In genomic region chr15:55318588-55319494, GRCh38 we compare ENCODE assay signal across 8 cellular contexts. TPM values are rescaled to one million over a fixed set of nuclear protein-coding genes. Genes with fewer than 3 reads are reported as not detected.
DNase-seq lines count a peak whose midpoint lies in the region; TF ChIP-seq lines count a peak whose summit lies in the region.

PIGB (plus strand) TSS chr15:55319222; CDS start chr15:55319251, 29 bp downstream.
A gene with protein sequence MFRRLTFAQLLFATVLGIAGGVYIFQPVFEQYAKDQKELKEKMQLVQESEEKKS (minus strand): TSS chr15:55319123. CDS start chr15:55317792, 1,331 bp downstream.

- H3K27me3 ChIP-seq in H7 (ENCODE audit: control insufficient read depth, insufficient read depth, low read length) (no peaks in the 10 kb centered on the region), Loucy (ENCODE audit: insufficient read depth, low read length, poor library complexity, severe bottlenecking) (no peaks in the 10 kb centered on the region), neural progenitor cell (no peaks in the 10 kb centered on the region), stomach smooth muscle (ENCODE audit: control insufficient read depth in 1 of 2, insufficient read depth in 2 of 2, low read length in 2 of 2) (no peaks in the 10 kb centered on the region)

- H4K20me1 ChIP-seq in Loucy (ENCODE audit: insufficient read depth, low read length, poor library complexity, severe bottlenecking) (no peaks in the 10 kb centered on the region), neural progenitor cell (ENCODE audit: low read depth) (no peaks in the 10 kb centered on the region)

- DNase-seq in H7: peak; percentile 70
- DNase-seq in SHP77 (lab: John Stamatoyannopoulos, UW): peak; percentile 82 to 83
- DNase-seq in activated effector memory CD4-positive, alpha-beta T cell treated with anti-CD3 and anti-CD28 coated beads, Interleukin-2, amount 50 U/mL, for 16 hours: peak; percentile 90
- peak; percentile 85 to 93 for DNase-seq in foreskin fibroblast
- peak; percentile 90 for DNase-seq in neural progenitor cell (ENCODE audit: low spot score)

- H3K4me2 ChIP-seq in Loucy (ENCODE audit: low read depth, low read length, poor library complexity, severe bottlenecking) (peak within 1 kb of the TSS; percentile 95), neural progenitor cell (peak within 1 kb of the TSS; percentile 68)

- H3K9ac ChIP-seq in ES-I3 (ENCODE audit: low read depth, low read length) (peak within 1 kb of the TSS; percentile 75), Loucy (ENCODE audit: low read depth, low read length, poor library complexity, severe bottlenecking) (peak within 1 kb of the TSS; percentile 97), neural progenitor cell (peak within 1 kb of the TSS; percentile 48), stomach smooth muscle (ENCODE audit: low read length in 2 of 2) (peak within 1 kb of the TSS; percentile 97 to 99)

- no peak for TF ChIP-seq CTCF in Loucy (conservative IDR thresholded peaks at IDR 0.05; ENCODE audit: low read length)
- TF ChIP-seq CTCF in foreskin fibroblast (IDR thresholded peaks at IDR 0.05; ENCODE audit: low read depth, low read length): peak; percentile 5
- TF ChIP-seq CTCF in neural progenitor cell (IDR thresholded peaks at IDR 0.05): peak; percentile 14

- H3K36me3 ChIP-seq in ES-I3 (ENCODE audit: insufficient read depth, low read length): no peaks in the 10 kb centered on the region; the same call in 1 of the 2 replicates
- no peaks in the 10 kb centered on the region for H3K36me3 ChIP-seq in H7 (replicated peaks; ENCODE audit: control insufficient read depth, insufficient read depth, low read length)
- H3K36me3 ChIP-seq in Loucy (ENCODE audit: insufficient read depth, low read length): no peaks in the 10 kb centered on the region
- H3K36me3 ChIP-seq in neural progenitor cell: no peaks in the 10 kb centered on the region
- peaks cover 0 to 3% of the 10 kb centered on the region in 2 donors for H3K36me3 ChIP-seq in stomach smooth muscle (ENCODE audit: control insufficient read depth in 2 of 2, insufficient read depth in 2 of 2, low read length in 2 of 2)

- H2AFZ ChIP-seq in Loucy (ENCODE audit: low read length): peak within 1 kb of the TSS; percentile 92
- H2AFZ ChIP-seq in neural progenitor cell (replicated peaks): peak within 1 kb of the TSS; percentile 91

- H3K27me3 Mint-ChIP-seq in neural progenitor cell (ENCODE audit: insufficient read depth, low read depth): peaks cover 5% of the 10 kb centered on the region

- peak within 1 kb of the TSS; percentile 35 for H3K27ac ChIP-seq in neural progenitor cell
- H3K27ac ChIP-seq in stomach smooth muscle (ENCODE audit: low read length): peak within 1 kb of the TSS; percentile 90

- H3F3A ChIP-seq in Loucy (ENCODE audit: low read depth) (no peaks in the 10 kb centered on the region), neural progenitor cell (ENCODE audit: low read depth) (peaks cover 10% of the 10 kb centered on the region)

- H3K9me3 Mint-ChIP-seq in neural progenitor cell: no peaks in the 10 kb centered on the region

- H3K27ac Mint-ChIP-seq in neural progenitor cell: peak within 1 kb of the TSS; percentile 99

- peaks cover 3% of the 10 kb centered on the region for H3K36me3 Mint-ChIP-seq in neural progenitor cell

- no peaks in the 10 kb centered on the region for H3K9me2 ChIP-seq in Loucy (replicated peaks; ENCODE audit: low read depth, low read length)

- peaks cover 5% of the 10 kb centered on the region for H3K4me1 Mint-ChIP-seq in neural progenitor cell

- H3K9me3 ChIP-seq in ES-I3 (ENCODE audit: control insufficient read depth, insufficient read depth, low read length): no peaks in the 10 kb centered on the region
- no peaks in the 10 kb centered on the region for H3K9me3 ChIP-seq in Loucy (ENCODE audit: insufficient read depth, low read depth, low read length)
- H3K9me3 ChIP-seq in neural progenitor cell (ENCODE audit: low read depth): no peaks in the 10 kb centered on the region
- H3K9me3 ChIP-seq in stomach smooth muscle (ENCODE audit: control insufficient read depth in 2 of 2, low read length in 2 of 2): no peaks in the 10 kb centered on the region

- H3K4me3 ChIP-seq in H7 (ENCODE audit: insufficient read depth, low read depth, low read length) (peak within 1 kb of the TSS; percentile 71), Loucy (ENCODE audit: low read length, poor library complexity, severe bottlenecking) (peak within 1 kb of the TSS; percentile 93), foreskin fibroblast (ENCODE audit: low read depth in 1 of 2, low read length in 2 of 2) (peak within 1 kb of the TSS; percentile 74 to 99), neural progenitor cell (peak within 1 kb of the TSS; percentile 60), stomach smooth muscle (ENCODE audit: low read length in 2 of 2) (peak within 1 kb of the TSS; percentile 97 to 100)

- peak within 1 kb of the TSS; percentile 97 for H3K4me3 Mint-ChIP-seq in neural progenitor cell

- H3K4me1 ChIP-seq in ES-I3 (ENCODE audit: insufficient read depth, low read length) (peaks cover 6% of the 10 kb centered on the region), Loucy (ENCODE audit: insufficient read depth, low read length, poor library complexity, severe bottlenecking) (peaks cover 59% of the 10 kb centered on the region), neural progenitor cell (peaks cover 4% of the 10 kb centered on the region), stomach smooth muscle (ENCODE audit: control insufficient read depth, insufficient read depth, low read length) (peaks cover 7% of the 10 kb centered on the region)

- H3K79me2 ChIP-seq in Loucy (ENCODE audit: insufficient read depth, low read length): peaks cover 81% of the 10 kb centered on the region
- H3K79me2 ChIP-seq in neural progenitor cell (ENCODE audit: low read depth): peaks cover 35% of the 10 kb centered on the region

RNA-seq across cellular contexts. Expression of gene PIGB, which starts in this region (rescaled TPM):
- total RNA-seq in H7 (2014; rRNA removed; shearing (Covaris generic)): 7.1 and 10.1 TPM in 2 replicates
- total RNA-seq in neural progenitor cell (ENCODE audit: low replicate concordance): 15.6 and 18.7 TPM in 2 replicates

RNA-seq across cellular contexts. Expression of the second gene that starts in this region (rescaled TPM):
- total RNA-seq in H7 (2014; rRNA removed; shearing (Covaris generic)): 18.8 and 20.1 TPM in 2 replicates
- total RNA-seq in neural progenitor cell (ENCODE audit: low replicate concordance): 12.3 and 25.0 TPM in 2 replicates

Comparison
In these comparisons a context has a peak if more than half of its experiments do, and no peak if none do; other contexts are left out.
1. Peak in every context shown above with its lines: DNase-seq, H3K4me3 ChIP-seq and H3K27ac ChIP-seq.
2. H3K9ac ChIP-seq: peak in every context shown above with its lines; median percentile 98 in stomach smooth muscle; 97 in Loucy; 75 in ES-I3; 48 in neural progenitor cell.